ENCODE assay signal across 16 cellular contexts in the genomic region with DNA sequence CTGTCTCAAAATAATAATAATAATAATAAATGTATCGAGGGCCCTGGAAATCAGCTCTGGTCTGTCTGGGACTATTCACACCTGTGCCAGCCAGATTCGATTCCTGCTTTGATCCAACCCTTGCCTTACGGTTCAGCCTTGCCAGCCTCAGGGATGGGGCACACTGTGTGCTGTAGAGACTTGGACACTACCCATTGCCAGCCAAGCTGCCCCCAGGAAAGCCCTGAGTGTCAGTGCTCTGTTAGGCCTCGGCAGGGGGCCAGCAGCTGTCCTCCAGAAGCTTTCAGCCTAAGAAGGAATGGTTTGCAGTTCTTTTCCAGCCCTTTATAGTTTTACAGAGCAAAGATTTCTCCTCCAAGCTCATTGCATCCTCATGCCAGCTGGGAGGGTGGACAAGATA.
"Had no signal": no experiment of that assay in that cellular context is flagged by ENCODE, and none has a peak within 500 bp of the region (broad histone marks: within the 10 kb centered on the region; RNA-seq: fewer than 3 reads in every experiment).

No MANE protein-coding gene starts in this region.

- H3K27ac ChIP-seq: brain microvascular endothelial cell, colonic mucosa, gastrocnemius medialis, left ventricle myocardium inferior, suprapubic skin, transverse colon, vagina had no signal

- DNase-seq: activated CD4-positive, alpha-beta T cell treated with anti-CD3 and anti-CD28 coated beads for 36 hours; activated naive CD4-positive, alpha-beta T cell; anterior cingulate cortex; brain microvascular endothelial cell; central memory CD4-positive, alpha-beta T cell; colonic mucosa; gastrocnemius medialis; head of caudate nucleus; left ventricle myocardium inferior; stimulated activated naive CD4-positive, alpha-beta T cell treated with Interleukin-2 at 50 U/mL for 16 hours; T-helper 2 cell; transverse colon had no signal

- H3K9me3 Mint-ChIP-seq: activated T-helper 1 cell treated with anti-CD3 and anti-CD28 coated beads, Interleukin-12 subunit alpha, Interleukin-12 subunit beta, Interleukin-2, Interleukin-4 antibody, amounts not matched to agents 30 ng/mL and 10 ng/mL and 1 ng/mL, durations not matched to agents 14 hours and 24 hours and 36 hours had no signal

- H3K9me3 ChIP-seq: colonic mucosa, gastrocnemius medialis, left ventricle myocardium inferior, suprapubic skin, transverse colon, vagina had no signal

- ATAC-seq: activated CD4-positive, alpha-beta T cell treated with anti-CD3 and anti-CD28 coated beads for 36 hours; gastrocnemius medialis had no signal

- H3K4me3 Mint-ChIP-seq: activated CD4-positive, alpha-beta T cell treated with anti-CD3 and anti-CD28 coated beads for 36 hours; activated T-helper 1 cell treated with anti-CD3 and anti-CD28 coated beads, Interleukin-12 subunit alpha, Interleukin-12 subunit beta, Interleukin-2, Interleukin-4 antibody, amounts not matched to agents 30 ng/mL and 10 ng/mL and 1 ng/mL, durations not matched to agents 14 hours and 24 hours and 36 hours had no signal

- H3K4me1 ChIP-seq: colonic mucosa had no signal

- H3K27ac Mint-ChIP-seq: progenitor cell of endocrine pancreas had no signal

- H3K4me3 ChIP-seq: colonic mucosa, gastrocnemius medialis, left ventricle myocardium inferior, suprapubic skin, transverse colon, vagina had no signal

- H3K27me3 Mint-ChIP-seq: activated CD4-positive, alpha-beta T cell treated with anti-CD3 and anti-CD28 coated beads for 36 hours had no signal

- H3K27me3 ChIP-seq: brain microvascular endothelial cell, colonic mucosa, gastrocnemius medialis, transverse colon, vagina had no signal

- H3K36me3 ChIP-seq: brain microvascular endothelial cell, colonic mucosa, gastrocnemius medialis, left ventricle myocardium inferior, suprapubic skin, transverse colon, vagina had no signal
